ENCODE assay signal across 1 cellular context in genomic region chr17:79721993-79722671, GRCh38.
TF ChIP-seq lines count a peak whose summit lies in the region.

No MANE protein-coding gene starts in this region.

TF ChIP-seq in HCT116, 20 proteins besides CTCF, POLR2A, EP300 and RAD21 (continued from another document):
- TF ChIP-seq REST (IDR thresholded peaks at IDR 0.05; ENCODE audit: low read depth) = no peak
- TF ChIP-seq, protein P1, sequence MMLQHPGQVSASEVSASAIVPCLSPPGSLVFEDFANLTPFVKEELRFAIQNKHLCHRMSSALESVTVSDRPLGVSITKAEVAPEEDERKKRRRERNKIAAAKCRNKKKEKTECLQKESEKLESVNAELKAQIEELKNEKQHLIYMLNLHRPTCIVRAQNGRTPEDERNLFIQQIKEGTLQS (IDR thresholded peaks at IDR 0.05) = no peak
- no peak for TF ChIP-seq EZH2phosphoT487 (IDR thresholded peaks at IDR 0.05; ENCODE audit: borderline replicate concordance)
- TF ChIP-seq TCF7L2 (IDR thresholded peaks at IDR 0.05; ENCODE audit: borderline replicate concordance, extremely low read depth, insufficient read depth, insufficient read length) = no peak
